ENCODE assay signal across 12 cellular contexts in the genomic region with DNA sequence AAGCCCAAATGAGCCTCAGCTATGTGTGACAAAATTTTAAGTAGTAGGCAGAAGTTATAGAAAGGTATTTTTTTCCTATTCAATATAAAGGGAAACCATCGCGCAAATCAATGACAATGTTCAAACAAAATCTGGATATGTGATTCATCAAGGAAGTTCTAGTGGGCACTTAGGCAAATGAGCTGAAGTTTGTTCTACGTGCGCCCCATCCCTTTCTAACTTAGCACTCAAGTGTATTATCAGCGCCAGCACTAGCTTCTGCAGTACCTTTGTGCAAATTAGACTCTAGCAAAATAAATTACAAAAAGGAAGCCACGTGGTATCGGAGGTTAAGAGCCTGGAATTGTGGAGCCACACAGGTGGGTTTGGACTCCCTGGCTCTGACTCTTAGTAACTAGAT.
DNase-seq lines count a peak whose midpoint lies in the region; ATAC-seq, FAIRE-seq and TF ChIP-seq lines count a peak whose summit lies in the region.
"Had no signal": no experiment of that assay in that cellular context is flagged by ENCODE, and none has a peak within 500 bp of the region (broad histone marks: within the 10 kb centered on the region; RNA-seq: fewer than 3 reads in every experiment).

No MANE protein-coding gene starts in this region.

- WGBS in right cardiac atrium = 67% methylated on average over 7 of the region's 7 CpGs

- FAIRE-seq in GM12891 (lab: Jason Lieb, UNC) = peak; percentile 56

- no peaks in the 10 kb centered on the region for H3K9me3 ChIP-seq in right cardiac atrium (ENCODE audit: control insufficient read depth, low read length)
- H3K9me3 ChIP-seq in vagina = no peaks in the 10 kb centered on the region

- H3K4me3 ChIP-seq in right cardiac atrium (ENCODE audit: low read length) = no peak overlapping the region
- H3K4me3 ChIP-seq in vagina = no peak overlapping the region

- ATAC-seq in GM21528 (IDR thresholded peaks at IDR 0.05; ENCODE audit: low FRiP score, unreplicated experiment) (peak; percentile 75), right cardiac atrium (peak; percentile 15 to 30)

- H3K27me3 ChIP-seq in right cardiac atrium (ENCODE audit: control insufficient read depth, insufficient read depth) (no peaks in the 10 kb centered on the region), vagina (no peaks in the 10 kb centered on the region)

- POLR2A ChIA-PET in HEK293T (lab: Yijun Ruan, JAX) = interaction anchor here (1.1 kb wide), 1 partner anchor 139 kb away, joined by 3 read pairs; no protein-coding TSS in a partner anchor

- peak overlapping the region; percentile 39 for H3K27ac ChIP-seq in right cardiac atrium (ENCODE audit: low read length)
- no peak overlapping the region for H3K27ac ChIP-seq in vagina

- no peaks in the 10 kb centered on the region for H3K36me3 ChIP-seq in vagina

- intact Hi-C loops in right cardiac atrium (cut with DNase I) = no loop called here
- intact Hi-C loops in vagina (cut with DNase I) = no loop called here

- TF ChIP-seq POLR2A in GM12891 (IDR thresholded peaks at IDR 0.05; ENCODE audit: low read depth, low read length) (no peak), vagina (IDR thresholded peaks at IDR 0.05) (no peak)

- DNase-seq in GM12891 (ENCODE audit: insufficient read length, low spot score) (no peak), NCI-H510A (lab: John Stamatoyannopoulos, UW) (peak; percentile 19), right cardiac atrium (no peak), nucleus accumbens (lab: John Stamatoyannopoulos, UW) (no peak), Ammon's horn (ENCODE audit: low spot score) (no peak), HEK293T (ENCODE audit: extremely low spot score) (no peak), vagina (ENCODE audit: extremely low spot score in 2 of 2) (no peak)
- DNase-seq: activated CD4-positive, CD25-positive, alpha-beta regulatory T cell; H7; midbrain; NCI-H1105 had no signal

- CTCF ChIA-PET in HEK293T (lab: Yijun Ruan, JAX) = interaction anchor here (0.7 kb wide), 1 partner anchor 15 kb away, joined by 3 read pairs; no protein-coding TSS in a partner anchor

- no peak for TF ChIP-seq CTCF in vagina (IDR thresholded peaks at IDR 0.05)

- H3K4me1 ChIP-seq in right cardiac atrium (ENCODE audit: control insufficient read depth, insufficient read depth, low read length) (peaks cover 8% of the 10 kb centered on the region), vagina (peaks cover 80% of the 10 kb centered on the region)

TF ChIP-seq in GM12891, 5 proteins besides CTCF, POLR2A, EP300 and RAD21:
- TF ChIP-seq PAX5 (IDR thresholded peaks at IDR 0.05; ENCODE audit: insufficient read depth, low read length, severe bottlenecking) = no peak
- no peak for TF ChIP-seq TAF1 (IDR thresholded peaks at IDR 0.05; ENCODE audit: low read depth, low read length)
- TF ChIP-seq SPI1 (IDR thresholded peaks at IDR 0.05; ENCODE audit: low read depth, low read length) = no peak

TF ChIP-seq in HEK293T, 16 proteins besides CTCF, POLR2A, EP300 and RAD21:
- TF ChIP-seq ZNF384 (IDR thresholded peaks at IDR 0.05) (no peak), CTBP1 (IDR thresholded peaks at IDR 0.05; ENCODE audit: borderline replicate concordance) (no peak), SUZ12 (IDR thresholded peaks at IDR 0.05) (no peak), TARDBP (IDR thresholded peaks at IDR 0.05) (no peak), ARNT (IDR thresholded peaks at IDR 0.05) (no peak), ELF4 (IDR thresholded peaks at IDR 0.05) (no peak), LEF1 (IDR thresholded peaks at IDR 0.05; ENCODE audit: borderline replicate concordance) (no peak), SP1 (IDR thresholded peaks at IDR 0.05) (no peak), FOXA1 (IDR thresholded peaks at IDR 0.05) (no peak)
